11 cellular contexts compared by ENCODE assay signal in the genomic region with DNA sequence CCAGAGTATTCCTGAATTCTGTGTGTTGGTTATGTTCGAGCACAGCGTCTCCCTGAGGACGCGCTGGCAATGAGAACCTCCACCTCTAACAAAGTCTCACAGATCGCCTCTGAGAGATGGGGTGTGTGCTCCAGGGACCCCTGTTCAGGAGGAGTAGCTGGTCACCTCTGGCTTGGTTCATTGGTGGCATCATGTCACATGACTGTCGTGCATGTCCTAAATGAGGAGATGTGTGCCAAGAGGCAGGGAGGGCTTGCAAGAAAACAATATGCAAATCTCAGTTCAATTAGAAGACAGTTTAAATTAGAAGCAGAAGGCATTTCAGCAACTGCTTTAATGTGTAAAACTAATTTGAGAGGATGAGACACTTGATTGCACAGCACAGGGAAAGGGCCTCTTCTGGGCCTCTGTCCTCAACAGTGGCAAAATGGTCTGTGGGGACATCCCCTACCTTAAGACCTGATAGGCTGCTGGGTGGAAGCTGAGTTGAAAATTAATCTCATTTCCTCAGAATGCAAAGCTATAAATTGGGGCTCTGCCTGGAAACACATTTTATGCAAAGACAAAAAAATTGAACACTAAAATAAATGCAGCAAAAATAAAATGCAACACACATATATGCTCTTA. TPM values are rescaled to one million over a fixed set of nuclear protein-coding genes. Genes with fewer than 3 reads are reported as not detected.
A peak's percentile ranks its signal among the peaks of the same experiment; 100 is the strongest.
DNase-seq lines count a peak whose midpoint lies in the region; ATAC-seq and TF ChIP-seq lines count a peak whose summit lies in the region.
"Had no signal": no experiment of that assay in that cellular context is flagged by ENCODE, and none has a peak within 500 bp of the region (broad histone marks: within the 10 kb centered on the region; RNA-seq: fewer than 3 reads in every experiment).

No MANE protein-coding gene starts in this region.

- peaks cover 0 to 16% of the 10 kb centered on the region in 2 donors for H3K4me1 ChIP-seq in gastrocnemius medialis

- TF ChIP-seq POLR2A in gastrocnemius medialis (IDR thresholded peaks at IDR 0.05) = no peak

- no peaks in the 10 kb centered on the region for H3K36me3 ChIP-seq in gastrocnemius medialis

- H3K27me3 ChIP-seq in gastrocnemius medialis = no peaks in the 10 kb centered on the region

- intact Hi-C loops in gastrocnemius medialis (cut with DNase I; ENCODE audit: low total_unique reads) = loop anchor here (5.0 kb wide), 1 partner anchor 53 kb away; the partner anchor contains the start of gene SPATA13

- DNase-seq in gastrocnemius medialis = no peak
- DNase-seq in kidney glomerular epithelial cell (lab: John Stamatoyannopoulos, UW) = no peak
- DNase-seq in NCI-H1048 (lab: John Stamatoyannopoulos, UW) = no peak
- DNase-seq: activated T-cell treated with anti-CD3 and anti-CD28 coated beads for 4 hours, NCI-H1092 treated with DMSO at 0.1 percent for 48 hours, T-helper 17 cell had no signal

- no peaks in the 10 kb centered on the region for H3K9me3 ChIP-seq in gastrocnemius medialis

- no peak for TF ChIP-seq CTCF in VCaP (conservative IDR thresholded peaks at IDR 0.05)
- no peak for TF ChIP-seq CTCF in gastrocnemius medialis (IDR thresholded peaks at IDR 0.05 in 4 of 5, conservative IDR thresholded peaks at IDR 0.05 in 1 of 5)

- H3K27ac ChIP-seq in VCaP (peak overlapping the region; percentile 39; the same call in 1 of the 2 replicates), gastrocnemius medialis (peak overlapping the region in 3 of 4 donors; percentile 24 to 65 (median 27))

- ATAC-seq in GM19023 (IDR thresholded peaks at IDR 0.05; ENCODE audit: unreplicated experiment) (peak; percentile 53), HG02759 (IDR thresholded peaks at IDR 0.05; ENCODE audit: unreplicated experiment) (peak; percentile 68), gastrocnemius medialis (no peak), HG03025 (IDR thresholded peaks at IDR 0.05; ENCODE audit: low FRiP score, unreplicated experiment) (no peak), HG03097 (IDR thresholded peaks at IDR 0.05; ENCODE audit: low FRiP score, unreplicated experiment) (no peak)
- ATAC-seq: T-helper 17 cell had no signal

- H3K4me3 ChIP-seq in gastrocnemius medialis = no peak overlapping the region

- in situ Hi-C loops in gastrocnemius medialis (cut with MboI; ENCODE audit: low sequenced_read_pairs in 4 of 4) = loop anchor here in 2 of 4 donors (10.0 to 25.0 kb wide), 3 partner anchors 160 to 303 kb away; no protein-coding TSS in a partner anchor

RNA-seq across cellular contexts. Expression of gene SPATA13, which starts 54.6 kb away (rescaled TPM):
- 10 to 100 TPM in 1 of 4 donors, 1 to 10 TPM in 3; 3.2 to 17.0 (median 5.8) TPM for total RNA-seq in gastrocnemius medialis

Comparison
In these comparisons a context has a peak if more than half of its experiments do, and no peak if none do; other contexts are left out.
1. ATAC-seq: peak in GM19023 (single experiment) and HG02759 (single experiment); none in gastrocnemius medialis (0 of 2), HG03025 (single experiment) and HG03097 (single experiment).